Comparison of ENCODE assay signal across 23 cellular contexts in genomic region chr3:102866845-102867244, GRCh38.
"Had no signal": no experiment of that assay in that cellular context is flagged by ENCODE, and none has a peak within 500 bp of the region (broad histone marks: within the 10 kb centered on the region; RNA-seq: fewer than 3 reads in every experiment).

No MANE protein-coding gene starts in this region.

- H3K27me3 ChIP-seq: heart right ventricle, right atrium auricular region, sigmoid colon, transverse colon had no signal

- DNase-seq: effector CD4-positive, alpha-beta T cell; heart right ventricle; hypothalamus; islet precursor cell; left cardiac atrium; left ventricle myocardium inferior; lower lobe of right lung; natural killer cell; posterior cingulate gyrus; sigmoid colon; stimulated activated CD4-positive, alpha-beta T cell treated with anti-CD3 and anti-CD28 coated beads, Interleukin-2, amount 100 ng/mL, for 24 hours; stimulated activated CD4-positive, alpha-beta T cell treated with anti-CD3 and anti-CD28 coated beads, Interleukin-4, amount 100 ng/mL, for 4 hours; stimulated activated naive B cell treated with anti-CD40 and anti-IgM and Interleukin-4, amounts not matched to agents 10 μg/mL and 1 μg/mL and 100 μg/mL, for 72 hours; stimulated activated naive CD8-positive, alpha-beta T cell treated with anti-CD3 and anti-CD28 coated beads, Interleukin-15, amount 100 ng/mL, for 72 hours; transverse colon had no signal

- H3K36me3 Mint-ChIP-seq: memory B cell; mesothelial cell of epicardium; natural killer cell; stimulated activated naive B cell treated with anti-CD40 and anti-IgM and Interleukin-4, amounts not matched to agents 10 μg/mL and 1 μg/mL and 100 μg/mL, for 72 hours had no signal

- H3K27ac ChIP-seq: coronary artery, heart right ventricle, left ventricle myocardium inferior, lower lobe of right lung, right atrium auricular region, sigmoid colon, skin epidermis, thoracic aorta, transverse colon had no signal

- H3K4me3 Mint-ChIP-seq: memory B cell; mesothelial cell of epicardium; natural killer cell; neural crest cell; stimulated activated naive B cell treated with anti-CD40 and anti-IgM and Interleukin-4, amounts not matched to agents 10 μg/mL and 1 μg/mL and 100 μg/mL, for 72 hours; stimulated activated naive CD8-positive, alpha-beta T cell treated with anti-CD3 and anti-CD28 coated beads, Interleukin-15, amount 100 ng/mL, for 72 hours had no signal

- H3K27me3 Mint-ChIP-seq: memory B cell; stimulated activated naive B cell treated with anti-CD40 and anti-IgM and Interleukin-4, amounts not matched to agents 10 μg/mL and 1 μg/mL and 100 μg/mL, for 72 hours; stimulated activated naive CD8-positive, alpha-beta T cell treated with anti-CD3 and anti-CD28 coated beads, Interleukin-15, amount 100 ng/mL, for 72 hours had no signal

- H3K9me3 Mint-ChIP-seq: natural killer cell; stimulated activated naive CD8-positive, alpha-beta T cell treated with anti-CD3 and anti-CD28 coated beads, Interleukin-15, amount 100 ng/mL, for 72 hours had no signal

- H3K27ac Mint-ChIP-seq: memory B cell; mesothelial cell of epicardium; natural killer cell; stimulated activated naive B cell treated with anti-CD40 and anti-IgM and Interleukin-4, amounts not matched to agents 10 μg/mL and 1 μg/mL and 100 μg/mL, for 72 hours; stimulated activated naive CD8-positive, alpha-beta T cell treated with anti-CD3 and anti-CD28 coated beads, Interleukin-15, amount 100 ng/mL, for 72 hours had no signal

- H3K9me3 ChIP-seq: heart right ventricle, left ventricle myocardium inferior, lower lobe of right lung, right atrium auricular region, sigmoid colon, thoracic aorta, transverse colon had no signal

- ATAC-seq: esophagus mucosa; heart right ventricle; left cardiac atrium; lower lobe of right lung; natural killer cell; stimulated activated naive B cell treated with anti-CD40 and anti-IgM and Interleukin-4, amounts not matched to agents 10 μg/mL and 1 μg/mL and 100 μg/mL, for 72 hours; stimulated activated naive CD8-positive, alpha-beta T cell treated with anti-CD3 and anti-CD28 coated beads, Interleukin-15, amount 100 ng/mL, for 72 hours had no signal

- H3K4me1 Mint-ChIP-seq: memory B cell; mesothelial cell of epicardium; natural killer cell; neural crest cell; stimulated activated naive B cell treated with anti-CD40 and anti-IgM and Interleukin-4, amounts not matched to agents 10 μg/mL and 1 μg/mL and 100 μg/mL, for 72 hours; stimulated activated naive CD8-positive, alpha-beta T cell treated with anti-CD3 and anti-CD28 coated beads, Interleukin-15, amount 100 ng/mL, for 72 hours had no signal
